In the genomic region with DNA sequence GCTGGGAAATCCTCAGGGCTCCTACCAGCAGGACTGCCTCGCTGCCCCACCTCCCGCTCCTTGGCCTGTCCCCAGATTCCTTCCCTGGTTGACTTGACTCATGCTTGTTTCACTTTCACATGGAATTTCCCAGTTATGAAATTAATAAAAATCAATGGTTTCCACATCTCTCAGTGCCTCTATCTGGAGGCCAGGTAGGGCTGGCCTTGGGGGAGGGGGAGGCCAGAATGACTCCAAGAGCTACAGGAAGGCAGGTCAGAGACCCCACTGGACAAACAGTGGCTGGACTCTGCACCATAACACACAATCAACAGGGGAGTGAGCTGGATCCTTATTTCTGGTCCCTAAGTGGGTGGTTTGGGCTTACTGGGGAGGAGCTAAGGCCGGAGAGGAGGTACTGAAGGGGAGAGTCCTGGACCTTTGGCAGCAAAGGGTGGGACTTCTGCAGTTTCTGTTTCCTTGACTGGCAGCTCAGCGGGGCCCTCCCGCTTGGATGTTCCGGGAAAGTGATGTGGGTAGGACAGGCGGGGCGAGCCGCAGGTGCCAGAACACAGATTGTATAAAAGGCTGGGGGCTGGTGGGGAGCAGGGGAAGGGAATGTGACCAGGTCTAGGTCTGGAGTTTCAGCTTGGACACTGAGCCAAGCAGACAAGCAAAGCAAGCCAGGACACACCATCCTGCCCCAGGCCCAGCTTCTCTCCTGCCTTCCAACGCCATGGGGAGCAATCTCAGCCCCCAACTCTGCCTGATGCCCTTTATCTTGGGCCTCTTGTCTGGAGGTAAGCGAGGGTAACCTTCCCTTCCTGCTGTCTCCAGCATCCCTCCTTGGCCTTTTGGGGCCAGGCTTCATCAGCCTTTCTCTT, we compare ENCODE assay signal across 1 cellular context.
TF ChIP-seq lines count a peak whose summit lies in the region.

TSS of gene CFB (plus strand) at position 589 of the 863 bp plus-strand sequence. CDS start at position 716, 127 bp downstream.

TF ChIP-seq in GM23338, 12 proteins besides CTCF, POLR2A, EP300 and RAD21 (continued from another document):
- TF ChIP-seq, protein P1, sequence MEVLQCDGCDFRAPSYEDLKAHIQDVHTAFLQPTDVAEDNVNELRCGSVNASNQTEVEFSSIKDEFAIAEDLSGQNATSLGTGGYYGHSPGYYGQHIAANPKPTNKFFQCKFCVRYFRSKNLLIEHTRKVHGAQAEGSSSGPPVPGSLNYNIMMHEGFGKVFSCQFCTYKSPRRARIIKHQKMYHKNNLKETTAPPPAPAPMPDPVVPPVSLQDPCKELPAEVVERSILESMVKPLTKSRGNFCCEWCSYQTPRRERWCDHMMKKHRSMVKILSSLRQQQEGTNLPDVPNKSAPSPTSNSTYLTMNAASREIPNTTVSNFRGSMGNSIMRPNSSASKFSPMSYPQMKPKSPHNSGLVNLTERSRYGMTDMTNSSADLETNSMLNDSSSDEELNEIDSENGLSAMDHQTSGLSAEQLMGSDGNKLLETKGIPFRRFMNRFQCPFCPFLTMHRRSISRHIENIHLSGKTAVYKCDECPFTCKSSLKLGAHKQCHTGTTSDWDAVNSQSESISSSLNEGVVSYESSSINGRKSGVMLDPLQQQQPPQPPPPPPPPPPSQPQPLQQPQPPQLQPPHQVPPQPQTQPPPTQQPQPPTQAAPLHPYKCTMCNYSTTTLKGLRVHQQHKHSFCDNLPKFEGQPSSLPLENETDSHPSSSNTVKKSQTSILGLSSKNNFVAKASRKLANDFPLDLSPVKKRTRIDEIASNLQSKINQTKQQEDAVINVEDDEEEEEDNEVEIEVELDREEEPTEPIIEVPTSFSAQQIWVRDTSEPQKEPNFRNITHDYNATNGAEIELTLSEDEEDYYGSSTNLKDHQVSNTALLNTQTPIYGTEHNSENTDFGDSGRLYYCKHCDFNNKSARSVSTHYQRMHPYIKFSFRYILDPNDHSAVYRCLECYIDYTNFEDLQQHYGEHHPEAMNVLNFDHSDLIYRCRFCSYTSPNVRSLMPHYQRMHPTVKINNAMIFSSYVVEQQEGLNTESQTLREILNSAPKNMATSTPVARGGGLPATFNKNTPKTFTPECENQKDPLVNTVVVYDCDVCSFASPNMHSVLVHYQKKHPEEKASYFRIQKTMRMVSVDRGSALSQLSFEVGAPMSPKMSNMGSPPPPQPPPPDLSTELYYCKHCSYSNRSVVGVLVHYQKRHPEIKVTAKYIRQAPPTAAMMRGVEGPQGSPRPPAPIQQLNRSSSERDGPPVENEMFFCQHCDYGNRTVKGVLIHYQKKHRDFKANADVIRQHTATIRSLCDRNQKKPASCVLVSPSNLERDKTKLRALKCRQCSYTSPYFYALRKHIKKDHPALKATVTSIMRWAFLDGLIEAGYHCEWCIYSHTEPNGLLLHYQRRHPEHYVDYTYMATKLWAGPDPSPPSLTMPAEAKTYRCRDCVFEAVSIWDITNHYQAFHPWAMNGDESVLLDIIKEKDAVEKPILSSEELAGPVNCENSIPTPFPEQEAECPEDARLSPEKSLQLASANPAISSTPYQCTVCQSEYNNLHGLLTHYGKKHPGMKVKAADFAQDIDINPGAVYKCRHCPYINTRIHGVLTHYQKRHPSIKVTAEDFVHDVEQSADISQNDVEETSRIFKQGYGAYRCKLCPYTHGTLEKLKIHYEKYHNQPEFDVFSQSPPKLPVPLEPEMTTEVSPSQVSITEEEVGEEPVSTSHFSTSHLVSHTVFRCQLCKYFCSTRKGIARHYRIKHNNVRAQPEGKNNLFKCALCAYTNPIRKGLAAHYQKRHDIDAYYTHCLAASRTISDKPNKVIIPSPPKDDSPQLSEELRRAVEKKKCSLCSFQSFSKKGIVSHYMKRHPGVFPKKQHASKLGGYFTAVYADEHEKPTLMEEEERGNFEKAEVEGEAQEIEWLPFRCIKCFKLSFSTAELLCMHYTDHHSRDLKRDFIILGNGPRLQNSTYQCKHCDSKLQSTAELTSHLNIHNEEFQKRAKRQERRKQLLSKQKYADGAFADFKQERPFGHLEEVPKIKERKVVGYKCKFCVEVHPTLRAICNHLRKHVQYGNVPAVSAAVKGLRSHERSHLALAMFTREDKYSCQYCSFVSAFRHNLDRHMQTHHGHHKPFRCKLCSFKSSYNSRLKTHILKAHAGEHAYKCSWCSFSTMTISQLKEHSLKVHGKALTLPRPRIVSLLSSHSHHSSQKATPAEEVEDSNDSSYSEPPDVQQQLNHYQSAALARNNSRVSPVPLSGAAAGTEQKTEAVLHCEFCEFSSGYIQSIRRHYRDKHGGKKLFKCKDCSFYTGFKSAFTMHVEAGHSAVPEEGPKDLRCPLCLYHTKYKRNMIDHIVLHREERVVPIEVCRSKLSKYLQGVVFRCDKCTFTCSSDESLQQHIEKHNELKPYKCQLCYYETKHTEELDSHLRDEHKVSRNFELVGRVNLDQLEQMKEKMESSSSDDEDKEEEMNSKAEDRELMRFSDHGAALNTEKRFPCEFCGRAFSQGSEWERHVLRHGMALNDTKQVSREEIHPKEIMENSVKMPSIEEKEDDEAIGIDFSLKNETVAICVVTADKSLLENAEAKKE (CRISPR knock-in tag; IDR thresholded peaks at IDR 0.05) = no peak
- no peak for TF ChIP-seq ZNF114 (CRISPR knock-in tag; IDR thresholded peaks at IDR 0.05)
TF ChIP-seq in GM23338: peak in this region for 0.
